ENCODE assay signal across 14 cellular contexts in genomic region chr2:189442468-189442867, GRCh38. TPM values are rescaled to one million over a fixed set of nuclear protein-coding genes. Genes with fewer than 3 reads are reported as not detected.
A peak's percentile ranks its signal among the peaks of the same experiment; 100 is the strongest.
DNase-seq lines count a peak whose midpoint lies in the region; ATAC-seq, FAIRE-seq and TF ChIP-seq lines count a peak whose summit lies in the region.
"Had no signal": no experiment of that assay in that cellular context is flagged by ENCODE, and none has a peak within 500 bp of the region (broad histone marks: within the 10 kb centered on the region; RNA-seq: fewer than 3 reads in every experiment).

No MANE protein-coding gene starts in this region.

- no peaks in the 10 kb centered on the region for H3K4me1 ChIP-seq in right cardiac atrium (ENCODE audit: control insufficient read depth, insufficient read depth, low read length)
- H3K4me1 ChIP-seq in esophagus muscularis mucosa = peaks cover 17 to 38% (median 35%) of the 10 kb centered on the region in 4 donors
- peaks cover 19 to 76% (median 43%) of the 10 kb centered on the region in 6 donors for H3K4me1 ChIP-seq in spleen

- H3K27me3 ChIP-seq in right cardiac atrium (ENCODE audit: control insufficient read depth, insufficient read depth) (no peaks in the 10 kb centered on the region), esophagus muscularis mucosa (no peaks in the 10 kb centered on the region), spleen (replicated peaks in 1 of 7) (no peaks in the 10 kb centered on the region)
- H3K27me3 ChIP-seq: gastroesophageal sphincter, ovary, SJSA1 had no signal

- peaks cover 50% of the 10 kb centered on the region for H3K36me3 ChIP-seq in SK-N-MC (ENCODE audit: insufficient read depth, low read length)
- H3K36me3 ChIP-seq in esophagus muscularis mucosa = peaks cover 0 to under 1% (median 0%) of the 10 kb centered on the region in 4 donors
- H3K36me3 ChIP-seq in spleen = peaks cover 0 to 28% (median 0%) of the 10 kb centered on the region in 6 donors
- H3K36me3 ChIP-seq: ovary had no signal

- H3K27ac ChIP-seq in right cardiac atrium (ENCODE audit: low read length) (no peak overlapping the region), SK-N-MC (no peak overlapping the region), esophagus muscularis mucosa (replicated peaks in 1 of 4) (no peak overlapping the region), spleen (no peak overlapping the region)

- DNase-seq in right cardiac atrium (peak in 1 of 3 donors; percentile 11), Right ventricle myocardium superior (no peak), SK-N-MC (ENCODE audit: low read depth, low spot score) (no peak), esophagus muscularis mucosa (ENCODE audit: extremely low spot score) (no peak), spleen (peak; percentile 64), AML-193 (lab: John Stamatoyannopoulos, UW) (no peak), GM19239 (ENCODE audit: insufficient read length, low spot score) (no peak)
- DNase-seq: activated gamma-delta T cell treated with Interleukin-2 at 50 U/mL for 16 hours, DMS153, NCI-H1105 had no signal

- WGBS in right cardiac atrium = 94% methylated on average over 10 of the region's 10 CpGs
- 95% methylated on average over 10 of the region's 10 CpGs for WGBS in esophagus muscularis mucosa
- WGBS in spleen, 5 donors = 82 to 95% (median 91%) methylated on average over 10 of the region's 10 CpGs

- TF ChIP-seq POLR2A in esophagus muscularis mucosa (IDR thresholded peaks at IDR 0.05; ENCODE audit: low read depth) = no peak
- no peak for TF ChIP-seq POLR2A in spleen (IDR thresholded peaks at IDR 0.05)

- peak overlapping the region; percentile 91 for H3K9ac ChIP-seq in SK-N-MC (ENCODE audit: insufficient read length)

- FAIRE-seq in GM19239 (lab: Jason Lieb, UNC) = no peak

- H3K9me3 ChIP-seq in right cardiac atrium (ENCODE audit: control insufficient read depth, low read length) (no peaks in the 10 kb centered on the region), SK-N-MC (ENCODE audit: low read depth, low read length) (no peaks in the 10 kb centered on the region), esophagus muscularis mucosa (no peaks in the 10 kb centered on the region), spleen (no peaks in the 10 kb centered on the region)
- H3K9me3 ChIP-seq: gastroesophageal sphincter, ovary, SJSA1 had no signal

- intact Hi-C loops in right cardiac atrium (cut with DNase I) = no loop called here
- intact Hi-C loops in Right ventricle myocardium superior (cut with DNase I) = no loop called here
- intact Hi-C loops in esophagus muscularis mucosa (cut with DNase I) = loop anchor here (5.0 kb wide), 1 partner anchor 135 kb away; no protein-coding TSS in a partner anchor
- intact Hi-C loops in spleen (cut with DNase I; ENCODE audit: low total_unique reads) = no loop called here

- ATAC-seq in right cardiac atrium = no peak
- no peak for ATAC-seq in Right ventricle myocardium superior (ENCODE audit: poor library complexity)
- no peak for ATAC-seq in GM21381 (IDR thresholded peaks at IDR 0.05; ENCODE audit: unreplicated experiment)
- ATAC-seq: gastroesophageal sphincter had no signal

- TF ChIP-seq EP300 in esophagus muscularis mucosa (IDR thresholded peaks at IDR 0.05) = no peak

- TF ChIP-seq CTCF in esophagus muscularis mucosa (IDR thresholded peaks at IDR 0.05) (no peak), spleen (IDR thresholded peaks at IDR 0.05 in 8 of 11, conservative IDR thresholded peaks at IDR 0.05 in 3 of 11) (no peak)

- H3K4me3 ChIP-seq in right cardiac atrium (ENCODE audit: low read length) (peak overlapping the region; percentile 82), SK-N-MC (peak overlapping the region; percentile 88), esophagus muscularis mucosa (peak overlapping the region in 3 of 4 donors; percentile 77 to 87 (median 79)), spleen (peak overlapping the region in 6 of 8 donors; percentile 62 to 91 (median 84))

RNA-seq across cellular contexts. Expression of gene WDR75, which starts 1.2 kb away (rescaled TPM):
- total RNA-seq in right cardiac atrium (10 to 100 TPM; 18.3 to 20.0 (median 19.3) TPM), Right ventricle myocardium superior (15.0 TPM), esophagus muscularis mucosa (10 to 100 TPM; 18.7 to 35.3 (median 24.7) TPM), spleen (10 to 100 TPM; 30.2 to 66.5 (median 40.9) TPM)
- polyA plus RNA-seq in right cardiac atrium (12.6 TPM), spleen (10 to 100 TPM; 27.1 to 29.1 (median 27.9) TPM)
